ENCODE assay signal across 11 cellular contexts in the genomic region with DNA sequence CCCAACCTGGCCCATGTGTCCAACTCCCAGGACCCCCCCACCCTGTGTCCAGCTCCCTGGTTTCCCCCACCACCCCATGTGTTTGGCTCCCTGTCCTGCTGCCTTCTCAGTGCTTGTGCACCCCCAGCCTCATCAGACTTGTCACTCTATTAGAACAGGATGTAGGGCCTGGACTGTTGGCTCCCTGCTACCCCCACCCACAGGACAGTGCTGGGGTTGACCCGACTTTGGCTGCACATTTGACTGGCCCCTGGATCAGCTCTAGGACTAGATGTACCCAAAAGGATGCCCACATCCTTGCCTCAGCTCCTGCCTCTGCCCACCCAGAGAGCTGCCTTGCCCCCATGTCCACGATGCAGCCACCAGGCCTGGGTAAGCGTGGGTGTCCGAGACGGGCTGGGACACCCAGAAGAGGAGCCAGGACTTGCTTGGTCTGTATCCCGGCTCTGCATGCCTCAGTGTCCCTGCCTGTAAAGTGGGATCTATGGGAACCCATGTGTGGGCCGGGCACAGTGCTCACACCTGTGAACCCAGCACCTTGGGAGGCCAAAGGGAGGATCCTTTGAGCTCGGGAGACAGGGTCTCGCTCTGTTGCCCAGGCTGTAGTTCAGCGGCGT. TPM values are rescaled to one million over a fixed set of nuclear protein-coding genes. Genes with fewer than 3 reads are reported as not detected.
A peak's percentile ranks its signal among the peaks of the same experiment; 100 is the strongest.
DNase-seq lines count a peak whose midpoint lies in the region; ATAC-seq and TF ChIP-seq lines count a peak whose summit lies in the region.
"Had no signal": no experiment of that assay in that cellular context is flagged by ENCODE, and none has a peak within 500 bp of the region (broad histone marks: within the 10 kb centered on the region; RNA-seq: fewer than 3 reads in every experiment).

No MANE protein-coding gene starts in this region.

- no peak overlapping the region for H3K27ac ChIP-seq in coronary artery
- H3K27ac ChIP-seq in spleen: peak overlapping the region in 3 of 8 donors; percentile 96 to 99 (median 98)

- no peaks in the 10 kb centered on the region for H3K27me3 ChIP-seq in spleen (replicated peaks in 1 of 7)
- H3K27me3 ChIP-seq: MG63 had no signal

- H3K27me3 Mint-ChIP-seq in activated T-cell treated with anti-CD3 and anti-CD28 coated beads, Interleukin-2, amount 50 U/mL, for 24 hours: no peaks in the 10 kb centered on the region
- H3K27me3 Mint-ChIP-seq in IgD-negative memory B cell: no peaks in the 10 kb centered on the region

- peaks cover 47% of the 10 kb centered on the region for H3K4me1 Mint-ChIP-seq in activated T-cell treated with anti-CD3 and anti-CD28 coated beads, Interleukin-2, amount 50 U/mL, for 24 hours (ENCODE audit: low read depth)
- peaks cover 0 to 23% (median 21%) of the 10 kb centered on the region in 3 donors for H3K4me1 Mint-ChIP-seq in IgD-negative memory B cell

- H3K36me3 ChIP-seq in spleen: no peaks in the 10 kb centered on the region
- H3K36me3 ChIP-seq: MG63 had no signal

- H3K4me3 Mint-ChIP-seq in activated T-cell treated with anti-CD3 and anti-CD28 coated beads, Interleukin-2, amount 50 U/mL, for 24 hours: peak overlapping the region; percentile 48
- peak overlapping the region; percentile 46 to 85 (median 76) for H3K4me3 Mint-ChIP-seq in IgD-negative memory B cell

- intact Hi-C loops in spleen (cut with DNase I; ENCODE audit: low total_unique reads): no loop called here

- TF ChIP-seq CTCF in coronary artery (IDR thresholded peaks at IDR 0.05) (no peak), spleen (IDR thresholded peaks at IDR 0.05 in 8 of 11, conservative IDR thresholded peaks at IDR 0.05 in 3 of 11) (no peak), GM13977 (IDR thresholded peaks at IDR 0.05; ENCODE audit: extremely low read depth, insufficient read depth, missing control alignments) (no peak)

- TF ChIP-seq POLR2A in spleen (IDR thresholded peaks at IDR 0.05): no peak

- no peak overlapping the region for H3K4me3 ChIP-seq in coronary artery
- no peak overlapping the region for H3K4me3 ChIP-seq in spleen

- no peak for DNase-seq in activated T-cell treated with anti-CD3 and anti-CD28 coated beads, Interleukin-2, amount 50 U/mL, for 24 hours
- DNase-seq in activated T-cell treated with anti-CD3 and anti-CD28 coated beads, Interleukin-2, amount 50 U/mL, for 48 hours: no peak
- DNase-seq in coronary artery (ENCODE audit: low spot score) (peak; percentile 72), spleen (peak; percentile 77), NCI-H2196 treated with DMSO at 0.1 percent for 48 hours (lab: John Stamatoyannopoulos, UW; ENCODE audit: unreplicated experiment) (no peak), GM13977 (ENCODE audit: low spot score) (no peak)
- DNase-seq: AML-193, T1000 had no signal

- H3K27ac Mint-ChIP-seq in activated T-cell treated with anti-CD3 and anti-CD28 coated beads, Interleukin-2, amount 50 U/mL, for 24 hours: no peak overlapping the region
- peak overlapping the region; percentile 59 to 95 (median 91) for H3K27ac Mint-ChIP-seq in IgD-negative memory B cell

- in situ Hi-C loops in GM13977 (cut with MboI; ENCODE audit: low pct_unique_long_range_greater_than_20kb, low sequenced_read_pairs, unreplicated experiment): no loop called here

- H3K36me3 Mint-ChIP-seq in activated T-cell treated with anti-CD3 and anti-CD28 coated beads, Interleukin-2, amount 50 U/mL, for 24 hours (ENCODE audit: low read depth): no peaks in the 10 kb centered on the region
- no peaks in the 10 kb centered on the region for H3K36me3 Mint-ChIP-seq in IgD-negative memory B cell

- no peaks in the 10 kb centered on the region for H3K9me3 ChIP-seq in spleen
- H3K9me3 ChIP-seq: MG63 had no signal

- H3K4me1 ChIP-seq in spleen: peaks cover 37 to 80% (median 59%) of the 10 kb centered on the region in 6 donors

- ATAC-seq in GM21786 (IDR thresholded peaks at IDR 0.05; ENCODE audit: unreplicated experiment): no peak

- 75 to 94% (median 89%) methylated on average over 5 to 11 of the region's 11 CpGs for WGBS in spleen, 5 donors

- H3K9me3 Mint-ChIP-seq in activated T-cell treated with anti-CD3 and anti-CD28 coated beads, Interleukin-2, amount 50 U/mL, for 24 hours: no peaks in the 10 kb centered on the region
- H3K9me3 Mint-ChIP-seq in IgD-negative memory B cell: no peaks in the 10 kb centered on the region

RNA-seq across cellular contexts. Expression of a gene that starts 1.5 kb away (rescaled TPM):
- 34.1 TPM for polyA plus RNA-seq in IgD-negative memory B cell
- 10 to 100 TPM; 28.8 to 59.6 (median 43.6) TPM for total RNA-seq in spleen
- polyA plus RNA-seq in spleen: 100 to 1,000 TPM in 1 of 3 donors, 10 to 100 TPM in 2; 82.4 to 164 (median 83.0) TPM

RNA-seq across cellular contexts. Expression of a gene that starts 14.7 kb away (rescaled TPM):
- 3.7 TPM for polyA plus RNA-seq in IgD-negative memory B cell
- 100 to 1,000 TPM in 3 of 7 donors, 10 to 100 TPM in 4; 41.7 to 185 (median 91.6) TPM for total RNA-seq in spleen
- 10 to 100 TPM; 11.1 to 28.2 (median 16.5) TPM for polyA plus RNA-seq in spleen

RNA-seq across cellular contexts. Expression of a gene that starts 59.4 kb away (rescaled TPM):
- polyA plus RNA-seq in IgD-negative memory B cell (78.3 TPM), spleen (100 to 1,000 TPM in 1 of 3 donors, 10 to 100 TPM in 2; 46.5 to 122 (median 67.2) TPM)
- total RNA-seq in spleen: 100 to 1,000 TPM in 5 of 7 donors, 10 to 100 TPM in 2; 74.3 to 216 (median 160) TPM

Comparison
In these comparisons a context has a peak if more than half of its experiments do, and no peak if none do; other contexts are left out.
1. DNase-seq: peak in coronary artery (single experiment) and spleen (single experiment); none in activated T-cell treated with anti-CD3 and anti-CD28 coated beads, Interleukin-2, amount 50 U/mL, for 24 hours (single experiment), activated T-cell treated with anti-CD3 and anti-CD28 coated beads, Interleukin-2, amount 50 U/mL, for 48 hours (0 of 2), NCI-H2196 treated with DMSO at 0.1 percent for 48 hours (single experiment) and GM13977 (single experiment).